1 cellular context compared by ENCODE assay signal in genomic region chr7:65981965-65982792, GRCh38.
TF ChIP-seq lines count a peak whose summit lies in the region.

Gene GUSB (minus strand): TSS chr7:65982213. CDS start chr7:65982183, 30 bp downstream.

TF ChIP-seq in HepG2, 621 proteins besides CTCF, POLR2A, EP300 and RAD21 (continued from another document and continues in another):
- TF ChIP-seq ZNF253 (CRISPR knock-in tag; IDR thresholded peaks at IDR 0.05; ENCODE audit: borderline replicate concordance) = no peak; the same call in 1 of the 2 replicates
- TF ChIP-seq NONO (IDR thresholded peaks at IDR 0.05) = no peak
- TF ChIP-seq NONO (CRISPR knock-in tag; conservative IDR thresholded peaks at IDR 0.05) = peak; percentile 97
- TF ChIP-seq PHF8 (CRISPR knock-in tag; IDR thresholded peaks at IDR 0.05) = peak; percentile 96
- TF ChIP-seq MXD3 (CRISPR knock-in tag; IDR thresholded peaks at IDR 0.05) = peak; percentile 98
- peak; percentile 73 for TF ChIP-seq ONECUT2 (CRISPR knock-in tag; IDR thresholded peaks at IDR 0.05)
- TF ChIP-seq RFX3 (CRISPR knock-in tag; IDR thresholded peaks at IDR 0.05) = 0 out of 2 replicates have a peak, but pooled peaks have one; percentile 47
- 0 out of 2 replicates have a peak, but pooled peaks have one; percentile 32 for TF ChIP-seq ZNF512B (CRISPR knock-in tag; IDR thresholded peaks at IDR 0.05; ENCODE audit: borderline replicate concordance)
- peak; percentile 98 for TF ChIP-seq SPEN (CRISPR knock-in tag; IDR thresholded peaks at IDR 0.05; ENCODE audit: low read depth)
- TF ChIP-seq ZSCAN29 (CRISPR knock-in tag; conservative IDR thresholded peaks at IDR 0.05) = 0 out of 2 replicates have a peak, but pooled peaks have one; percentile 73
- peak; percentile 80; the same call in 1 of the 2 replicates for TF ChIP-seq ELF3 (CRISPR knock-in tag; IDR thresholded peaks at IDR 0.05)
- peak; percentile 93 for TF ChIP-seq SRY (CRISPR knock-in tag; IDR thresholded peaks at IDR 0.05)
- no peak for TF ChIP-seq ZBTB8A (CRISPR knock-in tag; IDR thresholded peaks at IDR 0.05; ENCODE audit: borderline replicate concordance, low read depth)
- peak; percentile 96 for TF ChIP-seq ZNF724P (CRISPR knock-in tag; IDR thresholded peaks at IDR 0.05; ENCODE audit: borderline replicate concordance)
- TF ChIP-seq GLMP (CRISPR knock-in tag; IDR thresholded peaks at IDR 0.05; ENCODE audit: borderline replicate concordance) = no peak
- TF ChIP-seq DPF2 (CRISPR knock-in tag; IDR thresholded peaks at IDR 0.05; ENCODE audit: borderline replicate concordance, low read depth) = no peak
- no peak for TF ChIP-seq RORA (CRISPR knock-in tag; IDR thresholded peaks at IDR 0.05)
- TF ChIP-seq IKZF1 (IDR thresholded peaks at IDR 0.05) = no peak
- TF ChIP-seq MIXL1 (CRISPR knock-in tag; IDR thresholded peaks at IDR 0.05) = peak; percentile 82
- peak; percentile 95; the same call in 1 of the 2 replicates for TF ChIP-seq SATB2 (CRISPR knock-in tag; IDR thresholded peaks at IDR 0.05)
- peak; percentile 99 for TF ChIP-seq ZNF687 (CRISPR knock-in tag; IDR thresholded peaks at IDR 0.05)
- TF ChIP-seq MTF1 (CRISPR knock-in tag; IDR thresholded peaks at IDR 0.05) = peak; percentile 85; the same call in 1 of the 2 replicates
- TF ChIP-seq ARID4A (CRISPR knock-in tag; IDR thresholded peaks at IDR 0.05; ENCODE audit: borderline replicate concordance) = peak; percentile 98
- TF ChIP-seq ZSCAN25 (CRISPR knock-in tag; IDR thresholded peaks at IDR 0.05) = no peak
- TF ChIP-seq ZBTB25 (CRISPR knock-in tag; IDR thresholded peaks at IDR 0.05) = peak; percentile 92; the same call in 1 of the 2 replicates
- TF ChIP-seq NR2F6 (IDR thresholded peaks at IDR 0.05) = peak; percentile 72; the same call in 1 of the 2 replicates
- TF ChIP-seq NR2F6 (CRISPR knock-in tag; IDR thresholded peaks at IDR 0.05) = peak; percentile 73
- 0 out of 2 replicates have a peak, but pooled peaks have one; percentile 53 for TF ChIP-seq ZMAT3 (CRISPR knock-in tag; conservative IDR thresholded peaks at IDR 0.05)
- TF ChIP-seq TOE1 (CRISPR knock-in tag; IDR thresholded peaks at IDR 0.05) = peak; percentile 67; the same call in 1 of the 2 replicates
- peak; percentile 72; the same call in 1 of the 2 replicates for TF ChIP-seq THYN1 (CRISPR knock-in tag; IDR thresholded peaks at IDR 0.05; ENCODE audit: borderline replicate concordance, low read depth)
- peak; percentile 92 for TF ChIP-seq ZNF335 (CRISPR knock-in tag; IDR thresholded peaks at IDR 0.05)
- TF ChIP-seq ZBTB20 (CRISPR knock-in tag; IDR thresholded peaks at IDR 0.05; ENCODE audit: borderline replicate concordance, low read depth) = no peak; the same call in 1 of the 2 replicates
- no peak; the same call in 1 of the 2 replicates for TF ChIP-seq CHD4 (IDR thresholded peaks at IDR 0.05; ENCODE audit: borderline replicate concordance, low read length)
- TF ChIP-seq ZNF569 (CRISPR knock-in tag; IDR thresholded peaks at IDR 0.05; ENCODE audit: borderline replicate concordance) = 0 out of 2 replicates have a peak, but pooled peaks have one; percentile 84
- peak; percentile 54 for TF ChIP-seq GATA4 (IDR thresholded peaks at IDR 0.05; ENCODE audit: borderline replicate concordance, low read depth)
- TF ChIP-seq ZNF160 (CRISPR knock-in tag; IDR thresholded peaks at IDR 0.05) = peak; percentile 86
- TF ChIP-seq RXRB (CRISPR knock-in tag; IDR thresholded peaks at IDR 0.05; ENCODE audit: borderline replicate concordance) = peak; percentile 84
- TF ChIP-seq ZNF446 (CRISPR knock-in tag; IDR thresholded peaks at IDR 0.05) = peak; percentile 97
- peak; percentile 33; the same call in 1 of the 2 replicates for TF ChIP-seq ZNF383 (CRISPR knock-in tag; IDR thresholded peaks at IDR 0.05; ENCODE audit: borderline replicate concordance)
- TF ChIP-seq ZNF251 (CRISPR knock-in tag; IDR thresholded peaks at IDR 0.05) = no peak
- TF ChIP-seq MTF2 (CRISPR knock-in tag; IDR thresholded peaks at IDR 0.05; ENCODE audit: borderline replicate concordance) = peak; percentile 86
- TF ChIP-seq TBX2 (CRISPR knock-in tag; IDR thresholded peaks at IDR 0.05; ENCODE audit: borderline replicate concordance) = peak; percentile 96
- peak; percentile 80; the same call in 1 of the 2 replicates for TF ChIP-seq LRRFIP1 (CRISPR knock-in tag; conservative IDR thresholded peaks at IDR 0.05)
- TF ChIP-seq MNT (IDR thresholded peaks at IDR 0.05) = no peak
